ENCODE assay signal across 27 cellular contexts in genomic region chr20:59636791-59637370, GRCh38. TPM values are rescaled to one million over a fixed set of nuclear protein-coding genes. Genes with fewer than 3 reads are reported as not detected.
DNase-seq lines count a peak whose midpoint lies in the region; ATAC-seq and TF ChIP-seq lines count a peak whose summit lies in the region.
"Had no signal": no experiment of that assay in that cellular context is flagged by ENCODE, and none has a peak within 500 bp of the region (broad histone marks: within the 10 kb centered on the region; RNA-seq: fewer than 3 reads in every experiment).

No MANE protein-coding gene starts in this region.

- H3K4me3 ChIP-seq in right cardiac atrium (ENCODE audit: low read length) = no peak overlapping the region
- H3K4me3 ChIP-seq in dorsolateral prefrontal cortex = no peak overlapping the region
- H3K4me3 ChIP-seq in sigmoid colon = no peak overlapping the region
- H3K4me3 ChIP-seq: BLaER1 treated with 17β-estradiol and CSF1 and Interleukin-3, amounts not matched to agents 10 nM and 100 nM; MG63; PC-9 had no signal

- DNase-seq in Right ventricle myocardium inferior (ENCODE audit: missing footprints) (no peak), right cardiac atrium (no peak), dorsolateral prefrontal cortex (peak in 1 of 10 donors; percentile 3), mesenteric fat pad (ENCODE audit: low spot score) (peak; percentile 53), sigmoid colon (peak; percentile 6), NCI-H128 (lab: John Stamatoyannopoulos, UW; ENCODE audit: unreplicated experiment) (no peak)
- DNase-seq in activated CD4-positive, alpha-beta T cell treated with anti-CD3 and anti-CD28 coated beads, Interleukin-2, amount 50 U/mL, for 48 hours = no peak
- DNase-seq: AML-193; CD4-positive, alpha-beta T cell; GOT3; HCEC 1CT; IMR-90; KG1; MG63; NCI-H1105 treated with DMSO at 0.1 percent for 48 hours; NCI-H2029 treated with DMSO at 0.1 percent for 48 hours; NCI-H446 treated with DMSO at 0.1 percent for 48 hours; NCI-H526; NCI-H82; NK-92 treated with Interleukin-12 subunit alpha and Interleukin-12 subunit beta, amount 100 ng/mL, for 24 hours; PC-9; SHP77 had no signal

- no peak for TF ChIP-seq POLR2A in sigmoid colon (IDR thresholded peaks at IDR 0.05)

- intact Hi-C loops in Right ventricle myocardium inferior (cut with DNase I) (no loop called here), right cardiac atrium (cut with DNase I) (no loop called here), dorsolateral prefrontal cortex (cut with DNase I) (no loop called here), sigmoid colon (cut with DNase I) (no loop called here)

- no peak overlapping the region for H3K27ac ChIP-seq in right cardiac atrium (ENCODE audit: low read length)
- H3K27ac ChIP-seq in dorsolateral prefrontal cortex = peak overlapping the region in 50 of 59 donors; percentile 4 to 100 (median 69)
- no peak overlapping the region for H3K27ac ChIP-seq in sigmoid colon
- H3K27ac ChIP-seq: PC-9 had no signal

- no peaks in the 10 kb centered on the region for H3K36me3 ChIP-seq in sigmoid colon
- H3K36me3 ChIP-seq: MG63 had no signal

- H3K4me1 ChIP-seq in right cardiac atrium (ENCODE audit: control insufficient read depth, insufficient read depth, low read length) (peaks cover 3% of the 10 kb centered on the region), sigmoid colon (no peaks in the 10 kb centered on the region)
- H3K4me1 ChIP-seq: Caco-2 had no signal

- TF ChIP-seq EP300 in sigmoid colon (IDR thresholded peaks at IDR 0.05) = no peak

- H3K27me3 ChIP-seq in right cardiac atrium (ENCODE audit: control insufficient read depth, insufficient read depth) = no peaks in the 10 kb centered on the region
- no peaks in the 10 kb centered on the region for H3K27me3 ChIP-seq in dorsolateral prefrontal cortex
- H3K27me3 ChIP-seq in sigmoid colon = no peaks in the 10 kb centered on the region
- H3K27me3 ChIP-seq: BLaER1 treated with 17β-estradiol and CSF1 and Interleukin-3, amounts not matched to agents 10 nM and 100 nM had no signal

- 67% methylated on average over 3 of the region's 3 CpGs for WGBS in right cardiac atrium
- WGBS in sigmoid colon, 2 donors = 57 to 73% methylated on average over 3 of the region's 3 CpGs

- peak; percentile 12 for ATAC-seq in Right ventricle myocardium inferior
- no peak for ATAC-seq in right cardiac atrium
- ATAC-seq in HG03159 (IDR thresholded peaks at IDR 0.05; ENCODE audit: unreplicated experiment) = no peak

- TF ChIP-seq CTCF in dorsolateral prefrontal cortex (IDR thresholded peaks at IDR 0.05 in 54 of 56, conservative IDR thresholded peaks at IDR 0.05 in 2 of 56; ENCODE audit: low read depth in 1 of 56, partially characterized antibody in 56 of 56) (no peak), sigmoid colon (IDR thresholded peaks at IDR 0.05) (no peak)

- H3K9me3 ChIP-seq in right cardiac atrium (ENCODE audit: control insufficient read depth, low read length) = no peaks in the 10 kb centered on the region
- no peaks in the 10 kb centered on the region for H3K9me3 ChIP-seq in sigmoid colon
- H3K9me3 ChIP-seq: Caco-2, MG63 had no signal

RNA-seq across cellular contexts. Expression of gene PHACTR3, which starts 32.5 kb away (rescaled TPM):
- total RNA-seq in Right ventricle myocardium inferior (9.9 TPM), right cardiac atrium (1 to 10 TPM; 2.8 to 8.4 (median 4.2) TPM), dorsolateral prefrontal cortex (100 to 1,000 TPM in 74 of 120 experiments, 10 to 100 TPM in 46; 79.3 to 168 (median 106) TPM), mesenteric fat pad (1.8 TPM), sigmoid colon (1 to 10 TPM in 1 of 4 donors, under 1 TPM in 3; 0.28 to 1.4 (median 0.57) TPM)
- polyA plus RNA-seq in right cardiac atrium (14.5 TPM), sigmoid colon (1 to 10 TPM in 2 of 3 donors, under 1 TPM in 1; under 0.01 to 1.5 (median 1.4) TPM)
- total RNA-seq: CD4-positive, alpha-beta T cell; IMR-90; SK-MEL-5 had no signal
- polyA plus RNA-seq: AG04450, IMR-90 had no signal

Comparison
In these comparisons a context has a peak if more than half of its experiments do, and no peak if none do; other contexts are left out.
1. DNase-seq: peak in mesenteric fat pad (single experiment) and sigmoid colon (single experiment); none in Right ventricle myocardium inferior (single experiment), right cardiac atrium (0 of 3), NCI-H128 (single experiment) and activated CD4-positive, alpha-beta T cell treated with anti-CD3 and anti-CD28 coated beads, Interleukin-2, amount 50 U/mL, for 48 hours (0 of 2).
2. H3K27ac ChIP-seq: peak in dorsolateral prefrontal cortex (50 of 59); none in right cardiac atrium (single experiment) and sigmoid colon (0 of 4).